Comparison of ENCODE assay signal across 8 cellular contexts in genomic region chr5:98933446-98934072, GRCh38. TPM values are rescaled to one million over a fixed set of nuclear protein-coding genes. Genes with fewer than 3 reads are reported as not detected.
DNase-seq lines count a peak whose midpoint lies in the region; ATAC-seq, FAIRE-seq and TF ChIP-seq lines count a peak whose summit lies in the region.

No MANE protein-coding gene starts in this region.

- intact Hi-C loops in OCI-LY7 (cut with micrococcal nuclease; ENCODE audit: unreplicated experiment) = no loop called here
- intact Hi-C loops in pancreas (cut with DNase I) = loop anchor here in 1 of 3 donors (10.0 kb wide), 1 partner anchor 91 kb away; no protein-coding TSS in a partner anchor

- no peaks in the 10 kb centered on the region for H3K79me2 ChIP-seq in OCI-LY7 (ENCODE audit: insufficient read depth, low read depth, low read length)

- in situ Hi-C loops in brain microvascular endothelial cell (cut with HindIII; ENCODE audit: low pct_ligation_motif_present, low sequenced_read_pairs) = no loop called here

- H3K4me1 ChIP-seq in OCI-LY7 (ENCODE audit: insufficient read depth, low read length, poor library complexity, severe bottlenecking) (peaks cover 4% of the 10 kb centered on the region), muscle layer of colon (ENCODE audit: insufficient read depth, low read length) (peaks cover 34% of the 10 kb centered on the region), pancreas (peaks cover 0 to 13% (median 10%) of the 10 kb centered on the region in 3 donors)

- H3K27ac ChIP-seq in OCI-LY7 (ENCODE audit: low read depth, low read length, poor library complexity, severe bottlenecking) (no peak overlapping the region), muscle layer of colon (ENCODE audit: low read depth, low read length) (peak overlapping the region; percentile 32), pancreas (peak overlapping the region in 2 of 4 donors; percentile 1 to 25), brain microvascular endothelial cell (no peak overlapping the region)

- no peak overlapping the region for H2AFZ ChIP-seq in OCI-LY7 (ENCODE audit: low read length)

- POLR2A ChIA-PET in OCI-LY7 (lab: Charles Lee) = interaction anchor here (0.6 to 1.8 kb wide), 2 partner anchors 21 to 113 kb away, joined by 4 to 5 read pairs; no protein-coding TSS in a partner anchor

- BruUV-seq in OCI-LY7 (replicated peaks; lab: Mats Ljungman, UMichigan) = no TSS peak

- ATAC-seq in GM18517 (IDR thresholded peaks at IDR 0.05; ENCODE audit: unreplicated experiment) = peak; percentile 49
- ATAC-seq in GM21825 (IDR thresholded peaks at IDR 0.05; ENCODE audit: unreplicated experiment) = peak; percentile 32
- ATAC-seq in pancreas = no peak

- no peak for TF ChIP-seq CTCF in OCI-LY7 (conservative IDR thresholded peaks at IDR 0.05; ENCODE audit: low read length)
- TF ChIP-seq CTCF in pancreas (IDR thresholded peaks at IDR 0.05) = no peak
- TF ChIP-seq CTCF in brain microvascular endothelial cell (IDR thresholded peaks at IDR 0.05; ENCODE audit: low read depth, low read length, missing control alignments) = no peak

- DNase-seq in OCI-LY7 (ENCODE audit: low spot score) (peak; percentile 1), pancreas (no peak), brain microvascular endothelial cell (no peak), NCI-H187 treated with DMSO at 0.1 percent for 48 hours (lab: John Stamatoyannopoulos, UW) (no peak)
- no peak for DNase-seq in stimulated activated CD4-positive, alpha-beta T cell treated with anti-CD3 and anti-CD28 coated beads, Interleukin-4, amount 100 ng/mL, for 4 hours

- H3K27me3 ChIP-seq in muscle layer of colon (ENCODE audit: control insufficient read depth in 1 of 2, insufficient read depth in 2 of 2, low read length in 2 of 2) (no peaks in the 10 kb centered on the region), pancreas (no peaks in the 10 kb centered on the region), brain microvascular endothelial cell (replicated peaks) (no peaks in the 10 kb centered on the region)

- H3K9me3 ChIP-seq in OCI-LY7 (ENCODE audit: low read length) = no peaks in the 10 kb centered on the region
- no peaks in the 10 kb centered on the region for H3K9me3 ChIP-seq in muscle layer of colon (ENCODE audit: low read length)
- no peaks in the 10 kb centered on the region for H3K9me3 ChIP-seq in pancreas

- H3K9ac ChIP-seq in muscle layer of colon (ENCODE audit: low read length) = no peak overlapping the region

- WGBS in pancreas, 2 donors = 88 to 94% methylated on average over 5 of the region's 5 CpGs

- H3K4me2 ChIP-seq in OCI-LY7 (ENCODE audit: low read length) = no peak overlapping the region

- CTCF ChIA-PET in OCI-LY7 (lab: Charles Lee; ENCODE audit: unreplicated experiment) = no interaction called here

- no peak overlapping the region for H3K4me3 ChIP-seq in OCI-LY7 (ENCODE audit: low read depth, low read length, poor library complexity, severe bottlenecking)
- H3K4me3 ChIP-seq in muscle layer of colon (ENCODE audit: low read depth in 1 of 2, low read length in 2 of 2) = no peak overlapping the region
- H3K4me3 ChIP-seq in pancreas = no peak overlapping the region
- no peak overlapping the region for H3K4me3 ChIP-seq in brain microvascular endothelial cell (ENCODE audit: low read depth, low read length)

- FAIRE-seq in pancreas (lab: Jason Lieb, UNC) = no peak

- H3K36me3 ChIP-seq in OCI-LY7 (ENCODE audit: insufficient read depth, low read length) = no peaks in the 10 kb centered on the region
- peaks cover 6% of the 10 kb centered on the region for H3K36me3 ChIP-seq in muscle layer of colon (ENCODE audit: insufficient read depth, low read length)
- no peaks in the 10 kb centered on the region for H3K36me3 ChIP-seq in pancreas
- no peaks in the 10 kb centered on the region for H3K36me3 ChIP-seq in brain microvascular endothelial cell (replicated peaks)

- H4K20me1 ChIP-seq in OCI-LY7 (ENCODE audit: insufficient read depth, low read length) = peaks cover 19% of the 10 kb centered on the region; the same call in 1 of the 2 replicates

- H3K9me2 ChIP-seq in OCI-LY7 (ENCODE audit: insufficient read depth, low read length) = no peaks in the 10 kb centered on the region

RNA-seq across cellular contexts. Expression of gene CHD1, which starts 4.8 kb away (rescaled TPM):
- total RNA-seq in OCI-LY7 (2014; rRNA removed; shearing (Covaris generic)) = 10.3 and 23.3 TPM in 2 replicates
- total RNA-seq in OCI-LY7 (2022) (8.3 and 8.7 TPM in 2 replicates), pancreas (10 to 100 TPM; 10.1 to 17.7 (median 11.8) TPM)
- 10 to 100 TPM; 12.2 to 20.7 TPM for polyA plus RNA-seq in pancreas

Comparison
In these comparisons a context has a peak if more than half of its experiments do, and no peak if none do; other contexts are left out.
1. ATAC-seq: peak in GM18517 (single experiment) and GM21825 (single experiment); none in pancreas (0 of 4).